In the genomic region with DNA sequence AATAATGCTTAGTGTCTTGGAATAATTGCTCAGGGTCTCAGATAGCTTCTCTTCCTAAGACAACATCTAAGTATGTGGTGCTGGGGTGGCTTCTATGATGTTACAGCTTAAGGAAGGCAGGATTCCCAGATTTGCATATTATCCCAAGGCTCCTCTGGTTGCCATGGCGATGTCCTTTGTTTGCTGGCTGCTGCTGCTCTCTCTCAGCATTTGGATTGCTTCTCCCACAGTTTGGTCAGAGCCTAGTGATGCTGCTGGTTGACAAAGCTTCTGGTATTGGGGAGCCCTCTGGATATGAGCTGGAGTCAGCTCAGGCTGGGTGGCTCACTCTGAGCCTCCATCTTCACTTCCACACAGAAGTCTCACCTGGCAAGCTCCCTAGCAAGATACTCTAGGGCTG, we compare ENCODE assay signal across 17 cellular contexts. TPM values are rescaled to one million over a fixed set of nuclear protein-coding genes. Genes with fewer than 3 reads are reported as not detected.
DNase-seq lines count a peak whose midpoint lies in the region; ATAC-seq and TF ChIP-seq lines count a peak whose summit lies in the region.
"Had no signal": no experiment of that assay in that cellular context is flagged by ENCODE, and none has a peak within 500 bp of the region (broad histone marks: within the 10 kb centered on the region; RNA-seq: fewer than 3 reads in every experiment).

No MANE protein-coding gene starts in this region.

- H3K27ac ChIP-seq in endodermal cell (ENCODE audit: low read depth, low read length) (no peak overlapping the region), mesendoderm (ENCODE audit: low read depth, low read length) (no peak overlapping the region), thyroid gland (no peak overlapping the region)
- H3K27ac ChIP-seq: coronary artery, thoracic aorta had no signal

- H3K9me3 ChIP-seq in endodermal cell (ENCODE audit: control insufficient read depth, low read length) = no peaks in the 10 kb centered on the region
- no peaks in the 10 kb centered on the region for H3K9me3 ChIP-seq in thyroid gland
- H3K9me3 ChIP-seq: SK-N-SH, thoracic aorta had no signal

- H3K4me3 ChIP-seq in endodermal cell (ENCODE audit: low read length) (no peak overlapping the region), mesendoderm (ENCODE audit: low read length) (no peak overlapping the region), thyroid gland (replicated peaks in 1 of 3) (no peak overlapping the region)
- H3K4me3 ChIP-seq: coronary artery, thoracic aorta had no signal

- no peak overlapping the region for H4K8ac ChIP-seq in mesendoderm (ENCODE audit: low read depth, low read length)

- DNase-seq in G401 (ENCODE audit: low spot score) = peak; percentile 17
- peak; percentile 58 for DNase-seq in NCI-H2227 (lab: John Stamatoyannopoulos, UW; ENCODE audit: unreplicated experiment)
- DNase-seq in endodermal cell = peak; percentile 85
- peak; percentile 90 for DNase-seq in mesendoderm
- no peak for DNase-seq in stimulated activated naive CD4-positive, alpha-beta T cell treated with Interleukin-2 at 50 U/mL for 16 hours (lab: John Stamatoyannopoulos, UW)
- DNase-seq in activated CD8-positive, alpha-beta memory T cell treated with anti-CD3 and anti-CD28 coated beads, Interleukin-2, amount 10 ng/mL, durations not matched to agents 7 days and 5 days = no peak
- DNase-seq in thyroid gland = no peak
- DNase-seq: activated B cell treated with CpG ODN at 0.5 μM for 24 hours; activated CD8-positive, alpha-beta memory T cell treated with anti-CD3 and anti-CD28 coated beads, Interleukin-2, amount 50 U/mL, for 48 hours; activated naive CD8-positive, alpha-beta T cell treated with anti-CD3 and anti-CD28 coated beads, Interleukin-2, amount 50 U/mL, for 24 hours; CD8-positive, alpha-beta T cell; MV-4-11; SK-N-SH had no signal

- no peak overlapping the region for H3K27ac Mint-ChIP-seq in endodermal cell
- no peak overlapping the region for H3K27ac Mint-ChIP-seq in activated CD8-positive, alpha-beta memory T cell treated with anti-CD3 and anti-CD28 coated beads, Interleukin-2, amount 10 ng/mL, durations not matched to agents 7 days and 5 days
- H3K27ac Mint-ChIP-seq: activated B cell treated with CpG ODN at 0.5 μM for 24 hours; activated naive CD8-positive, alpha-beta T cell treated with anti-CD3 and anti-CD28 coated beads, Interleukin-2, amount 50 U/mL, for 24 hours; CD8-positive, alpha-beta T cell; natural killer cell treated with Interleukin-12 subunit alpha and Interleukin-12 subunit beta and Interleukin-15 and Interleukin-18, amount 100 ng/mL, for 72 hours had no signal

- 52% methylated on average over 1 of the region's 1 CpG; no CpG with 5 or more reads in 1 of the 2 experiments for WGBS in endodermal cell (ENCODE audit: insufficient coverage in 1 of 2, insufficient read length in 1 of 2), 2 experiments
- whole genome bisulfite sequencing in mesendoderm (ENCODE audit: extremely low coverage, insufficient coverage, low lambda C conversion rate) = no CpG with 5 or more reads among the region's 1 CpG
- WGBS in thyroid gland, 2 donors = 46 to 64% methylated on average over 1 of the region's 1 CpG

- no peaks in the 10 kb centered on the region for H3K36me3 ChIP-seq in endodermal cell (ENCODE audit: control insufficient read depth, insufficient read depth, low read length)
- H3K36me3 ChIP-seq in mesendoderm (ENCODE audit: control insufficient read depth, insufficient read depth, low read length) = no peaks in the 10 kb centered on the region
- H3K36me3 ChIP-seq in thyroid gland = no peaks in the 10 kb centered on the region
- H3K36me3 ChIP-seq: thoracic aorta had no signal

- intact Hi-C loops in thyroid gland (cut with DNase I) = no loop called here

- H3K4me1 ChIP-seq in endodermal cell (ENCODE audit: control insufficient read depth, insufficient read depth, low read length) = no peaks in the 10 kb centered on the region
- H3K4me1 ChIP-seq in mesendoderm (ENCODE audit: control insufficient read depth, low read depth, low read length) = no peaks in the 10 kb centered on the region
- H3K4me1 ChIP-seq in thyroid gland = peaks cover 0 to 8% of the 10 kb centered on the region in 2 donors

- H3K9ac ChIP-seq in endodermal cell (ENCODE audit: extremely low read depth, low read length, poor library complexity, severe bottlenecking) (no peak overlapping the region), mesendoderm (ENCODE audit: low read length) (no peak overlapping the region)
- H3K9ac ChIP-seq: SK-N-SH had no signal

- no peaks in the 10 kb centered on the region for H3K79me1 ChIP-seq in mesendoderm (ENCODE audit: low read length)

- TF ChIP-seq CTCF in endodermal cell (conservative IDR thresholded peaks at IDR 0.05) = no peak
- TF ChIP-seq CTCF in thyroid gland (IDR thresholded peaks at IDR 0.05) = no peak

- no peak overlapping the region for H2BK120ac ChIP-seq in mesendoderm (ENCODE audit: low read depth, low read length)

- no peak overlapping the region for H2AK5ac ChIP-seq in mesendoderm (ENCODE audit: low read length)

- H3K27me3 ChIP-seq in endodermal cell (ENCODE audit: control insufficient read depth, insufficient read depth, low read length, poor library complexity, severe bottlenecking) (no peaks in the 10 kb centered on the region), mesendoderm (ENCODE audit: insufficient read depth, low read length, poor library complexity) (no peaks in the 10 kb centered on the region), thyroid gland (no peaks in the 10 kb centered on the region)

- no peak overlapping the region for H4K5ac ChIP-seq in mesendoderm (ENCODE audit: low read length)

- in situ Hi-C loops in G401 (cut with HindIII; ENCODE audit: low sequenced_read_pairs) = no loop called here

- no peak overlapping the region for H3K23ac ChIP-seq in mesendoderm (ENCODE audit: low read length)

- no peaks in the 10 kb centered on the region for H3K27me3 Mint-ChIP-seq in endodermal cell (ENCODE audit: insufficient read depth)
- H3K27me3 Mint-ChIP-seq in activated CD8-positive, alpha-beta memory T cell treated with anti-CD3 and anti-CD28 coated beads, Interleukin-2, amount 10 ng/mL, durations not matched to agents 7 days and 5 days = no peaks in the 10 kb centered on the region
- H3K27me3 Mint-ChIP-seq: activated B cell treated with CpG ODN at 0.5 μM for 24 hours; activated naive CD8-positive, alpha-beta T cell treated with anti-CD3 and anti-CD28 coated beads, Interleukin-2, amount 50 U/mL, for 24 hours had no signal

- ATAC-seq in HG03175 (IDR thresholded peaks at IDR 0.05; ENCODE audit: unreplicated experiment) = no peak
- no peak for ATAC-seq in activated CD8-positive, alpha-beta memory T cell treated with anti-CD3 and anti-CD28 coated beads, Interleukin-2, amount 10 ng/mL, durations not matched to agents 7 days and 5 days
- ATAC-seq: activated naive CD8-positive, alpha-beta T cell treated with anti-CD3 and anti-CD28 coated beads, Interleukin-2, amount 50 U/mL, for 24 hours; CD8-positive, alpha-beta T cell; natural killer cell treated with Interleukin-12 subunit alpha and Interleukin-12 subunit beta and Interleukin-15 and Interleukin-18, amount 100 ng/mL, for 72 hours had no signal

- no peak overlapping the region for H3K4me3 Mint-ChIP-seq in endodermal cell
- no peak overlapping the region for H3K4me3 Mint-ChIP-seq in activated CD8-positive, alpha-beta memory T cell treated with anti-CD3 and anti-CD28 coated beads, Interleukin-2, amount 10 ng/mL, durations not matched to agents 7 days and 5 days
- H3K4me3 Mint-ChIP-seq: activated B cell treated with CpG ODN at 0.5 μM for 24 hours; activated naive CD8-positive, alpha-beta T cell treated with anti-CD3 and anti-CD28 coated beads, Interleukin-2, amount 50 U/mL, for 24 hours; CD8-positive, alpha-beta T cell; natural killer cell treated with Interleukin-12 subunit alpha and Interleukin-12 subunit beta and Interleukin-15 and Interleukin-18, amount 100 ng/mL, for 72 hours had no signal

- H3K56ac ChIP-seq in mesendoderm (ENCODE audit: low read length) = no peak overlapping the region

- no peak overlapping the region for H3K4me2 ChIP-seq in mesendoderm (ENCODE audit: low read length)
- H3K4me2 ChIP-seq: SK-N-SH had no signal

- no peak overlapping the region for H2BK5ac ChIP-seq in mesendoderm (ENCODE audit: low read length)

- CTCF ChIA-PET in activated CD8-positive, alpha-beta memory T cell treated with anti-CD3 and anti-CD28 coated beads, Interleukin-2, amount 10 ng/mL, durations not matched to agents 7 days and 5 days (lab: Charles Lee) = interaction anchor here (0.9 to 1.3 kb wide), 2 partner anchors 9 to 14 kb away, joined by 3 read pairs; no protein-coding TSS in a partner anchor

- peaks cover 4% of the 10 kb centered on the region for H3K4me1 Mint-ChIP-seq in endodermal cell
- no peaks in the 10 kb centered on the region for H3K4me1 Mint-ChIP-seq in activated CD8-positive, alpha-beta memory T cell treated with anti-CD3 and anti-CD28 coated beads, Interleukin-2, amount 10 ng/mL, durations not matched to agents 7 days and 5 days
- H3K4me1 Mint-ChIP-seq: activated B cell treated with CpG ODN at 0.5 μM for 24 hours; activated naive CD8-positive, alpha-beta T cell treated with anti-CD3 and anti-CD28 coated beads, Interleukin-2, amount 50 U/mL, for 24 hours had no signal

- TF ChIP-seq POLR2A in thyroid gland (IDR thresholded peaks at IDR 0.05) = no peak

- no peak overlapping the region for H2BK15ac ChIP-seq in mesendoderm (replicated peaks; ENCODE audit: low read depth)

- no peaks in the 10 kb centered on the region for H3K79me2 ChIP-seq in mesendoderm (ENCODE audit: control insufficient read depth, insufficient read depth, low read length)

- no peaks in the 10 kb centered on the region for H3K36me3 Mint-ChIP-seq in endodermal cell (ENCODE audit: low read depth)
- H3K36me3 Mint-ChIP-seq in activated CD8-positive, alpha-beta memory T cell treated with anti-CD3 and anti-CD28 coated beads, Interleukin-2, amount 10 ng/mL, durations not matched to agents 7 days and 5 days = no peaks in the 10 kb centered on the region
- H3K36me3 Mint-ChIP-seq: CD8-positive, alpha-beta T cell; natural killer cell treated with Interleukin-12 subunit alpha and Interleukin-12 subunit beta and Interleukin-15 and Interleukin-18, amount 100 ng/mL, for 72 hours had no signal

- H3K9me3 Mint-ChIP-seq in endodermal cell = no peaks in the 10 kb centered on the region
- H3K9me3 Mint-ChIP-seq in activated CD8-positive, alpha-beta memory T cell treated with anti-CD3 and anti-CD28 coated beads, Interleukin-2, amount 10 ng/mL, durations not matched to agents 7 days and 5 days (ENCODE audit: low read depth) = no peaks in the 10 kb centered on the region
- H3K9me3 Mint-ChIP-seq: activated B cell treated with CpG ODN at 0.5 μM for 24 hours; activated naive CD8-positive, alpha-beta T cell treated with anti-CD3 and anti-CD28 coated beads, Interleukin-2, amount 50 U/mL, for 24 hours; CD8-positive, alpha-beta T cell; natural killer cell treated with Interleukin-12 subunit alpha and Interleukin-12 subunit beta and Interleukin-15 and Interleukin-18, amount 100 ng/mL, for 72 hours had no signal

- H3K18ac ChIP-seq in mesendoderm (ENCODE audit: low read length) = no peak overlapping the region

- no peak overlapping the region for H3K4ac ChIP-seq in mesendoderm (ENCODE audit: low read depth, low read length)

RNA-seq across cellular contexts. Expression of a gene that starts 56.4 kb away (rescaled TPM):
- 8.1 and 24.5 TPM in 2 replicates for total RNA-seq in G401 (2014; rRNA removed; shearing (Covaris generic))
- total RNA-seq in endodermal cell = 10 to 100 TPM; 10.2 to 12.8 TPM
- polyA plus RNA-seq in endodermal cell (2013, experiment 1 of 2) = 9.6 TPM
- polyA plus RNA-seq in endodermal cell (2013, experiment 2 of 2) = 9.9 TPM
- 9.6 TPM for polyA plus RNA-seq in mesendoderm (2013, experiment 1 of 2)
- 9.3 TPM for polyA plus RNA-seq in mesendoderm (2013, experiment 2 of 2)
- total RNA-seq in activated CD8-positive, alpha-beta memory T cell treated with anti-CD3 and anti-CD28 coated beads, Interleukin-2, amount 10 ng/mL, durations not matched to agents 7 days and 5 days = 10 to 100 TPM; 17.5 to 19.9 TPM
- total RNA-seq in thyroid gland = 10 to 100 TPM; 27.4 to 40.2 (median 33.5) TPM

Comparison
In these comparisons a context has a peak if more than half of its experiments do, and no peak if none do; other contexts are left out.
1. DNase-seq: peak in G401 (single experiment), NCI-H2227 (single experiment), endodermal cell (single experiment) and mesendoderm (single experiment); none in stimulated activated naive CD4-positive, alpha-beta T cell treated with Interleukin-2 at 50 U/mL for 16 hours (single experiment), activated CD8-positive, alpha-beta memory T cell treated with anti-CD3 and anti-CD28 coated beads, Interleukin-2, amount 10 ng/mL, durations not matched to agents 7 days and 5 days (single experiment) and thyroid gland (0 of 2).